11 cellular contexts compared by ENCODE assay signal in genomic region chr11:47376183-47376542, GRCh38. TPM values are rescaled to one million over a fixed set of nuclear protein-coding genes. Genes with fewer than 3 reads are reported as not detected.
A peak's percentile ranks its signal among the peaks of the same experiment; 100 is the strongest.
DNase-seq lines count a peak whose midpoint lies in the region; ATAC-seq and TF ChIP-seq lines count a peak whose summit lies in the region.
"Had no signal": no experiment of that assay in that cellular context is flagged by ENCODE, and none has a peak within 500 bp of the region (broad histone marks: within the 10 kb centered on the region; RNA-seq: fewer than 3 reads in every experiment).

No MANE protein-coding gene starts in this region.

- H3K9me3 ChIP-seq in breast epithelium (no peaks in the 10 kb centered on the region), mammary epithelial cell (replicated peaks; ENCODE audit: insufficient read depth, low read length) (no peaks in the 10 kb centered on the region), thoracic aorta (no peaks in the 10 kb centered on the region)

- H2AFZ ChIP-seq in mammary epithelial cell (ENCODE audit: low read depth, low read length), result no peak overlapping the region

- TF ChIP-seq POLR2A in breast epithelium (IDR thresholded peaks at IDR 0.05), result no peak

- no TSS peak for BruUV-seq in mammary epithelial cell (replicated peaks; lab: Mats Ljungman, UMichigan)

- 100% methylated on average over 3 of the region's 6 CpGs for WGBS in mammary epithelial cell (ENCODE audit: low coverage, missing lambda C conversion rate)

- H3K4me3 ChIP-seq in breast epithelium (peak overlapping the region; percentile 24 to 51 (median 44)), mammary epithelial cell (replicated peaks in 1 of 3; ENCODE audit: insufficient read depth in 1 of 3, low read depth in 2 of 3, low read length in 3 of 3) (no peak overlapping the region), thoracic aorta (peak overlapping the region; percentile 67)

- no peak for DNase-seq in breast epithelium (ENCODE audit: low spot score in 2 of 2)
- no peak for DNase-seq in mammary epithelial cell
- peak; percentile 63 for DNase-seq in kidney tubule cell (ENCODE audit: low spot score)
- no peak for DNase-seq in thoracic aorta (ENCODE audit: low spot score)
- no peak for DNase-seq in NCI-H446 treated with DMSO at 0.1 percent for 48 hours (lab: John Stamatoyannopoulos, UW)
- DNase-seq: activated CD4-positive, alpha-beta memory T cell treated with anti-CD3 and anti-CD28 coated beads, Interleukin-2, amount 10 ng/mL, durations not matched to agents 7 days and 5 days; DND-41; dorsolateral prefrontal cortex; NCI-H1105 treated with DMSO at 0.1 percent for 48 hours; SW 1271 had no signal

- in situ Hi-C loops in mammary epithelial cell (cut with MboI; ENCODE audit: low sequenced_read_pairs in 2 of 2), result no loop called here

- no peaks in the 10 kb centered on the region for H3K36me3 ChIP-seq in breast epithelium
- H3K36me3 ChIP-seq in mammary epithelial cell (ENCODE audit: insufficient read depth, low read length), result no peaks in the 10 kb centered on the region
- no peaks in the 10 kb centered on the region for H3K36me3 ChIP-seq in thoracic aorta

- ATAC-seq in thoracic aorta (ENCODE audit: insufficient number of reproducible peaks, low FRiP score, low read depth) (no peak), HG03045 (IDR thresholded peaks at IDR 0.05; ENCODE audit: unreplicated experiment) (no peak)

- dilution Hi-C loops in mammary epithelial cell (cut with HindIII; ENCODE audit: low sequenced_read_pairs), result loop anchor here (10.0 kb wide), 1 partner anchor 199 kb away; the partner anchor contains the start of genes KBTBD4 and NDUFS3

- H3K4me2 ChIP-seq in mammary epithelial cell (ENCODE audit: insufficient read depth, low read depth, low read length), result no peak overlapping the region

- H3K27me3 ChIP-seq in breast epithelium (no peaks in the 10 kb centered on the region), mammary epithelial cell (ENCODE audit: insufficient read depth, low read length) (no peaks in the 10 kb centered on the region), thoracic aorta (replicated peaks; ENCODE audit: insufficient read depth) (no peaks in the 10 kb centered on the region)
- H3K27me3 ChIP-seq: dorsolateral prefrontal cortex had no signal

- H3K27ac ChIP-seq in breast epithelium (no peak overlapping the region), mammary epithelial cell (ENCODE audit: insufficient read depth, low read depth, low read length) (no peak overlapping the region), thoracic aorta (peak overlapping the region in 1 of 2 donors; percentile 57)

- no peaks in the 10 kb centered on the region for H4K20me1 ChIP-seq in mammary epithelial cell (ENCODE audit: insufficient read depth, low read length)

- no peaks in the 10 kb centered on the region for H3K79me2 ChIP-seq in mammary epithelial cell (ENCODE audit: insufficient read depth, low read length)

- H3K9ac ChIP-seq in mammary epithelial cell (ENCODE audit: insufficient read depth, low read length), result no peak overlapping the region

- intact Hi-C loops in breast epithelium (cut with DNase I; ENCODE audit: low total_unique reads), result no loop called here
- intact Hi-C loops in mammary epithelial cell (cut with micrococcal nuclease), result no loop called here

- TF ChIP-seq CTCF in breast epithelium (IDR thresholded peaks at IDR 0.05) (no peak), mammary epithelial cell (conservative IDR thresholded peaks at IDR 0.05 in 1 of 2, IDR thresholded peaks at IDR 0.05 in 1 of 2; ENCODE audit: extremely low read depth in 1 of 2, insufficient read depth in 1 of 2, low read depth in 1 of 2, low read length in 2 of 2) (no peak), thoracic aorta (IDR thresholded peaks at IDR 0.05) (no peak)

- H3K4me1 ChIP-seq in breast epithelium (no peaks in the 10 kb centered on the region), mammary epithelial cell (ENCODE audit: insufficient read depth, low read length) (peaks cover 9% of the 10 kb centered on the region), thoracic aorta (ENCODE audit: control insufficient read depth in 1 of 2, low read depth in 2 of 2) (no peaks in the 10 kb centered on the region)

- CTCF ChIA-PET in mammary epithelial cell (lab: Charles Lee; ENCODE audit: low non-redundant PET), result no interaction called here

RNA-seq across cellular contexts. Expression of gene SPI1, which starts 2.2 kb away (rescaled TPM):
- 10 to 100 TPM; 12.5 to 34.9 (median 15.2) TPM for total RNA-seq in breast epithelium
- total RNA-seq in mammary epithelial cell, result not detected
- polyA plus RNA-seq in mammary epithelial cell, result not detected
- not detected for polyA minus RNA-seq in mammary epithelial cell
- total RNA-seq in thoracic aorta, result 10 to 100 TPM; 35.0 to 44.4 TPM
- total RNA-seq: activated CD4-positive, alpha-beta memory T cell treated with anti-CD3 and anti-CD28 coated beads, Interleukin-2, amount 10 ng/mL, durations not matched to agents 7 days and 5 days had no signal

RNA-seq across cellular contexts. Expression of gene MYBPC3, which starts 23.7 kb away (rescaled TPM):
- total RNA-seq in breast epithelium (under 1 TPM in 2 of 3 donors, not detected in 1; under 0.01 TPM), mammary epithelial cell (not detected), thoracic aorta (not detected)
- polyA plus RNA-seq in mammary epithelial cell, result not detected
- not detected for polyA minus RNA-seq in mammary epithelial cell
- total RNA-seq: activated CD4-positive, alpha-beta memory T cell treated with anti-CD3 and anti-CD28 coated beads, Interleukin-2, amount 10 ng/mL, durations not matched to agents 7 days and 5 days had no signal

RNA-seq across cellular contexts. Expression of gene SLC39A13, which starts 32.2 kb away (rescaled TPM):
- total RNA-seq in breast epithelium (10 to 100 TPM; 42.9 to 58.1 (median 52.8) TPM), mammary epithelial cell (10 to 100 TPM; 55.5 to 97.2 TPM), thoracic aorta (100 to 1,000 TPM in 1 of 2 donors, 10 to 100 TPM in 1; 97.7 to 163 TPM)
- polyA plus RNA-seq in mammary epithelial cell, result 57.1 TPM
- 31.6 TPM for polyA minus RNA-seq in mammary epithelial cell

RNA-seq across cellular contexts. Expression of gene PSMC3, which starts 50.1 kb away (rescaled TPM):
- 100 to 1,000 TPM in 2 of 3 donors, 10 to 100 TPM in 1; 98.5 to 168 (median 144) TPM for total RNA-seq in breast epithelium
- 100 to 1,000 TPM in 1 of 2 donors, 10 to 100 TPM in 1; 72.7 to 142 TPM for total RNA-seq in mammary epithelial cell
- 168 TPM for polyA plus RNA-seq in mammary epithelial cell
- polyA minus RNA-seq in mammary epithelial cell, result 202 TPM
- total RNA-seq in thoracic aorta, result 100 to 1,000 TPM; 122 to 160 TPM

Comparison
In these comparisons a context has a peak if more than half of its experiments do, and no peak if none do; other contexts are left out.
1. H3K4me3 ChIP-seq: peak in breast epithelium (3 of 3) and thoracic aorta (single experiment); none in mammary epithelial cell (0 of 3).
2. RNA of gene SPI1, which starts 2.2 kb away (total RNA-seq): 35.0 to 44.4 TPM in thoracic aorta and 12.5 to 34.9 TPM in breast epithelium; not detected in mammary epithelial cell; every median in the first group is over 10 times any median in the second.